Comparison of ENCODE assay signal across 16 cellular contexts in genomic region chr2:200025717-200026116, GRCh38.
A peak's percentile ranks its signal among the peaks of the same experiment; 100 is the strongest.
DNase-seq lines count a peak whose midpoint lies in the region; ATAC-seq and TF ChIP-seq lines count a peak whose summit lies in the region.
"Had no signal": no experiment of that assay in that cellular context is flagged by ENCODE, and none has a peak within 500 bp of the region (broad histone marks: within the 10 kb centered on the region; RNA-seq: fewer than 3 reads in every experiment).

No MANE protein-coding gene starts in this region.

- no peaks in the 10 kb centered on the region for H3K36me3 Mint-ChIP-seq in natural killer cell treated with Interleukin-12 subunit alpha and Interleukin-12 subunit beta and Interleukin-15 and Interleukin-18, amount 100 ng/mL, for 72 hours

- no peaks in the 10 kb centered on the region for H3K9me3 Mint-ChIP-seq in natural killer cell treated with Interleukin-12 subunit alpha and Interleukin-12 subunit beta and Interleukin-15 and Interleukin-18, amount 100 ng/mL, for 72 hours

- H3K36me3 ChIP-seq in muscle layer of colon (ENCODE audit: insufficient read depth, low read length) = no peaks in the 10 kb centered on the region
- no peaks in the 10 kb centered on the region for H3K36me3 ChIP-seq in brain microvascular endothelial cell (replicated peaks)

- no peak overlapping the region for H3K9ac ChIP-seq in muscle layer of colon (ENCODE audit: low read length)

- H3K27ac Mint-ChIP-seq in natural killer cell treated with Interleukin-12 subunit alpha and Interleukin-12 subunit beta and Interleukin-15 and Interleukin-18, amount 100 ng/mL, for 72 hours = no peak overlapping the region

- peak overlapping the region; percentile 4 for H3K27ac ChIP-seq in muscle layer of colon (ENCODE audit: low read depth, low read length)
- H3K27ac ChIP-seq in brain microvascular endothelial cell = no peak overlapping the region
- H3K27ac ChIP-seq: C4-2B, HL-60 had no signal

- in situ Hi-C loops in brain microvascular endothelial cell (cut with HindIII; ENCODE audit: low pct_ligation_motif_present, low sequenced_read_pairs) = no loop called here

- no peak for ATAC-seq in natural killer cell treated with Interleukin-12 subunit alpha and Interleukin-12 subunit beta and Interleukin-15 and Interleukin-18, amount 100 ng/mL, for 72 hours
- no peak for ATAC-seq in GM19324 (IDR thresholded peaks at IDR 0.05; ENCODE audit: low FRiP score, unreplicated experiment)

- peaks cover 0 to 14% of the 10 kb centered on the region in 2 donors for H3K27me3 Mint-ChIP-seq in natural killer cell treated with Interleukin-12 subunit alpha and Interleukin-12 subunit beta and Interleukin-15 and Interleukin-18, amount 100 ng/mL, for 72 hours

- H3K9me3 ChIP-seq in muscle layer of colon (ENCODE audit: low read length) = no peaks in the 10 kb centered on the region

- no peaks in the 10 kb centered on the region for H3K4me1 Mint-ChIP-seq in natural killer cell treated with Interleukin-12 subunit alpha and Interleukin-12 subunit beta and Interleukin-15 and Interleukin-18, amount 100 ng/mL, for 72 hours (ENCODE audit: low read depth in 2 of 2)

- DNase-seq in ELR (ENCODE audit: low read depth) (peak; percentile 17), LHCN-M2 (ENCODE audit: low read depth) (peak; percentile 15), dermis blood vessel endothelial cell (peak; percentile 29), SKM-1 (lab: John Stamatoyannopoulos, UW; ENCODE audit: unreplicated experiment) (no peak), brain microvascular endothelial cell (no peak)
- no peak for DNase-seq in natural killer cell treated with Interleukin-12 subunit alpha and Interleukin-12 subunit beta and Interleukin-15 and Interleukin-18, amount 100 ng/mL, for 72 hours (ENCODE audit: low spot score)
- DNase-seq: COR-L47, KG1, NCI-H1092 treated with DMSO at 0.1 percent for 48 hours, NCI-H1694, NCI-H345, NCI-H69 had no signal

- no peak overlapping the region for H3K4me3 Mint-ChIP-seq in natural killer cell treated with Interleukin-12 subunit alpha and Interleukin-12 subunit beta and Interleukin-15 and Interleukin-18, amount 100 ng/mL, for 72 hours

- peaks cover 5% of the 10 kb centered on the region for H3K4me1 ChIP-seq in muscle layer of colon (ENCODE audit: insufficient read depth, low read length)

- no peak for TF ChIP-seq CTCF in brain microvascular endothelial cell (IDR thresholded peaks at IDR 0.05; ENCODE audit: low read depth, low read length, missing control alignments)

- H3K27me3 ChIP-seq in muscle layer of colon (ENCODE audit: control insufficient read depth in 1 of 2, insufficient read depth in 2 of 2, low read length in 2 of 2) = no peaks in the 10 kb centered on the region
- no peaks in the 10 kb centered on the region for H3K27me3 ChIP-seq in brain microvascular endothelial cell (replicated peaks)

- H3K4me3 ChIP-seq in muscle layer of colon (ENCODE audit: low read depth in 1 of 2, low read length in 2 of 2) (no peak overlapping the region), brain microvascular endothelial cell (ENCODE audit: low read depth, low read length) (no peak overlapping the region)

Comparison
In these comparisons a context has a peak if more than half of its experiments do, and no peak if none do; other contexts are left out.
1. DNase-seq: peak in ELR (single experiment), LHCN-M2 (single experiment) and dermis blood vessel endothelial cell (single experiment); none in SKM-1 (single experiment), natural killer cell treated with Interleukin-12 subunit alpha and Interleukin-12 subunit beta and Interleukin-15 and Interleukin-18, amount 100 ng/mL, for 72 hours (single experiment) and brain microvascular endothelial cell (single experiment).